ENCODE assay signal across 28 cellular contexts in genomic region chr5:170176916-170177315, GRCh38. TPM values are rescaled to one million over a fixed set of nuclear protein-coding genes. Genes with fewer than 3 reads are reported as not detected.
"Had no signal": no experiment of that assay in that cellular context is flagged by ENCODE, and none has a peak within 500 bp of the region (broad histone marks: within the 10 kb centered on the region; RNA-seq: fewer than 3 reads in every experiment).

No MANE protein-coding gene starts in this region.

- H3K4me3 ChIP-seq: esophagus squamous epithelium, gastroesophageal sphincter, lung, neural progenitor cell, pancreas, psoas muscle, spleen, tibial artery, upper lobe of left lung, uterus had no signal

- H3K36me3 ChIP-seq: esophagus squamous epithelium, gastroesophageal sphincter, neural progenitor cell, pancreas, spleen, tibial artery, upper lobe of left lung, uterus had no signal

- H3K4me1 ChIP-seq: esophagus squamous epithelium, gastroesophageal sphincter, pancreas, psoas muscle, spleen, tibial artery, upper lobe of left lung, uterus had no signal

- H3K27me3 ChIP-seq: esophagus squamous epithelium, gastroesophageal sphincter, neural progenitor cell, pancreas, spleen, tibial artery, upper lobe of left lung, uterus had no signal

- H2AFZ ChIP-seq: neural progenitor cell had no signal

- H3K9me3 ChIP-seq: esophagus squamous epithelium, gastroesophageal sphincter, pancreas, psoas muscle, spleen, tibial artery, upper lobe of left lung, uterus had no signal

- H3K9ac ChIP-seq: neural progenitor cell had no signal

- H3K27ac ChIP-seq: esophagus squamous epithelium, gastroesophageal sphincter, neural progenitor cell, pancreas, psoas muscle, spleen, tibial artery, upper lobe of left lung, uterus had no signal

- DNase-seq: esophagus squamous epithelium; foreskin fibroblast; glutamatergic neuron; immature natural killer cell; left cardiac atrium; left ventricle myocardium superior; mesenchymal stem cell; midbrain; occipital lobe; pancreas; psoas muscle; retina; spleen; stimulated activated CD4-positive, alpha-beta T cell treated with anti-CD3 and anti-CD28 coated beads, Interleukin-15, amount 100 ng/mL, for 24 hours; stimulated activated CD4-positive, alpha-beta T cell treated with anti-CD3 and anti-CD28 coated beads, Interleukin-1b, Interleukin-23, amount 100 ng/mL, for 48 hours; stimulated activated CD4-positive, alpha-beta T cell treated with anti-CD3 and anti-CD28 coated beads, Interleukin-4, amount 100 ng/mL, for 24 hours; tibial artery; uterus had no signal

- H3K4me2 ChIP-seq: neural progenitor cell had no signal

RNA-seq across cellular contexts. Expression of gene C5orf58, which starts 55.9 kb away (rescaled TPM):
- total RNA-seq: epithelial cell of proximal tubule; esophagus squamous epithelium; gastroesophageal sphincter; left cardiac atrium; left ventricle myocardium superior; lung; natural killer cell treated with Interleukin-12 subunit alpha and Interleukin-12 subunit beta and Interleukin-15 and Interleukin-18, amount 100 ng/mL, for 72 hours; occipital lobe; pancreas; psoas muscle; sciatic nerve; skeletal muscle tissue; spleen; temporal lobe; upper lobe of left lung; uterus had no signal
- polyA plus RNA-seq: keratinocyte, psoas muscle had no signal
